20 cellular contexts compared by ENCODE assay signal in genomic region chr11:107430525-107430924, GRCh38.
"Had no signal": no experiment of that assay in that cellular context is flagged by ENCODE, and none has a peak within 500 bp of the region (broad histone marks: within the 10 kb centered on the region; RNA-seq: fewer than 3 reads in every experiment).

No MANE protein-coding gene starts in this region.

- H3K27me3 Mint-ChIP-seq: naive thymus-derived CD4-positive, alpha-beta T cell; progenitor cell of endocrine pancreas had no signal

- H3K27ac Mint-ChIP-seq: progenitor cell of endocrine pancreas had no signal

- H3K9me3 Mint-ChIP-seq: activated T-cell treated with anti-CD3 and anti-CD28 coated beads, Interleukin-2, amount 50 U/mL, for 4 hours; naive thymus-derived CD4-positive, alpha-beta T cell had no signal

- ATAC-seq: activated T-cell treated with anti-CD3 and anti-CD28 coated beads, Interleukin-2, amount 50 U/mL, for 4 hours; foreskin keratinocyte; heart left ventricle; naive thymus-derived CD4-positive, alpha-beta T cell; sciatic nerve; upper lobe of right lung had no signal

- H3K4me3 Mint-ChIP-seq: activated T-cell treated with anti-CD3 and anti-CD28 coated beads, Interleukin-2, amount 50 U/mL, for 4 hours; naive thymus-derived CD4-positive, alpha-beta T cell had no signal

- DNase-seq: activated CD4-positive, CD25-positive, alpha-beta regulatory T cell treated with anti-CD3 and anti-CD28 coated beads, Interleukin-2, amount 50 U/mL, for 72 hours; activated CD8-positive, alpha-beta memory T cell treated with anti-CD3 and anti-CD28 coated beads, Interleukin-2, amount 50 U/mL, for 4 hours; activated gamma-delta T cell; activated T-cell treated with anti-CD3 and anti-CD28 coated beads, Interleukin-2, amount 50 U/mL, for 4 hours; anterior cingulate cortex; dermis blood vessel endothelial cell; effector CD4-positive, alpha-beta T cell; foreskin keratinocyte; heart left ventricle; midbrain; naive thymus-derived CD4-positive, alpha-beta T cell; ovary; retina; stimulated activated CD4-positive, alpha-beta T cell treated with anti-CD3 and anti-CD28 coated beads, Interleukin-12 subunit alpha, Interleukin-12 subunit beta, amount 100 ng/mL, for 4 hours; stimulated activated CD4-positive, alpha-beta T cell treated with anti-CD3 and anti-CD28 coated beads, Interleukin-4, amount 100 ng/mL, for 1 hour; T-helper 2 cell; tibial artery; upper lobe of right lung had no signal
